In genomic region chr14:51860164-51860835, GRCh38 we compare ENCODE assay signal across 8 cellular contexts. TPM values are rescaled to one million over a fixed set of nuclear protein-coding genes. Genes with fewer than 3 reads are reported as not detected.
DNase-seq lines count a peak whose midpoint lies in the region; ATAC-seq and TF ChIP-seq lines count a peak whose summit lies in the region.

GNG2 (plus strand) TSS chr14:51860612; CDS start chr14:51950679, 90,067 bp downstream.

- DNase-seq in HFFc6 (peak; percentile 57), NCI-H1105 (lab: John Stamatoyannopoulos, UW) (peak; percentile 82), T-helper 1 cell (peak; percentile 59 to 94 (median 75)), left cardiac atrium (peak; percentile 83), progenitor cell of endocrine pancreas (ENCODE audit: low spot score, unreplicated experiment) (peak; percentile 37), upper lobe of left lung (peak; percentile 88 to 93)

- intact Hi-C loops in left cardiac atrium (cut with DNase I), result loop anchor here in 1 of 2 donors (10.0 kb wide), 1 partner anchor 115 kb away; no protein-coding TSS in a partner anchor

- peaks cover 0 to 34% (median 5%) of the 10 kb centered on the region in 4 donors for H3K4me1 ChIP-seq in upper lobe of left lung

- H3K27ac ChIP-seq in adipose tissue (ENCODE audit: low read depth, low read length), result no peak within 1 kb of the TSS
- peak within 1 kb of the TSS; percentile 35 to 79 (median 66) for H3K27ac ChIP-seq in upper lobe of left lung

- H3K4me3 ChIP-seq in GM08714 (ENCODE audit: low read length) (peak within 1 kb of the TSS; percentile 98), upper lobe of left lung (peak within 1 kb of the TSS; percentile 12 to 50 (median 40))

- 3 to 7% (median 5%) methylated on average over 22 of the region's 22 CpGs for WGBS in adipose tissue, 3 donors
- 5 to 7% methylated on average over 19 to 22 of the region's 22 CpGs for WGBS in upper lobe of left lung, 2 donors

- H3K4me1 Mint-ChIP-seq in HFFc6 (ENCODE audit: low read depth) (peaks cover 54% of the 10 kb centered on the region), progenitor cell of endocrine pancreas (ENCODE audit: low read depth) (peaks cover 14% of the 10 kb centered on the region)

- H3K4me3 Mint-ChIP-seq in HFFc6 (peak within 1 kb of the TSS; percentile 87), progenitor cell of endocrine pancreas (ENCODE audit: low read depth) (peak within 1 kb of the TSS; percentile 65)

- no peak for TF ChIP-seq EP300 in upper lobe of left lung (IDR thresholded peaks at IDR 0.05)

- peak in 3 of 4 donors; percentile 40 to 80 (median 60) for TF ChIP-seq POLR2A in upper lobe of left lung (IDR thresholded peaks at IDR 0.05)

- H3K9me3 Mint-ChIP-seq in HFFc6, result no peaks in the 10 kb centered on the region; the same call in 1 of the 2 replicates
- no peaks in the 10 kb centered on the region for H3K9me3 Mint-ChIP-seq in progenitor cell of endocrine pancreas (ENCODE audit: low read depth)

- no peaks in the 10 kb centered on the region; the same call in none of the 2 replicates for H3K27me3 Mint-ChIP-seq in HFFc6 (ENCODE audit: insufficient read depth)
- peaks cover 73% of the 10 kb centered on the region for H3K27me3 Mint-ChIP-seq in progenitor cell of endocrine pancreas

- TF ChIP-seq CTCF in HFFc6 (IDR thresholded peaks at IDR 0.05) (no peak), progenitor cell of endocrine pancreas (IDR thresholded peaks at IDR 0.05; ENCODE audit: unreplicated experiment) (no peak), upper lobe of left lung (IDR thresholded peaks at IDR 0.05) (no peak)

- peak within 1 kb of the TSS; percentile 79 for H3K27ac Mint-ChIP-seq in HFFc6
- peak within 1 kb of the TSS; percentile 14 for H3K27ac Mint-ChIP-seq in progenitor cell of endocrine pancreas

- ATAC-seq in left cardiac atrium (peak; percentile 97 to 100), upper lobe of left lung (ENCODE audit: low FRiP score in 2 of 2) (peak; percentile 94 to 99)

- H3K9me3 ChIP-seq in upper lobe of left lung, result no peaks in the 10 kb centered on the region

- H3K27me3 ChIP-seq in upper lobe of left lung, result no peaks in the 10 kb centered on the region

- H3K36me3 Mint-ChIP-seq in HFFc6 (ENCODE audit: low read depth), result no peaks in the 10 kb centered on the region
- no peaks in the 10 kb centered on the region for H3K36me3 Mint-ChIP-seq in progenitor cell of endocrine pancreas (ENCODE audit: insufficient read depth)

- H3K36me3 ChIP-seq in upper lobe of left lung, result no peaks in the 10 kb centered on the region

RNA-seq across cellular contexts. Expression of gene GNG2, which starts in this region (rescaled TPM):
- total RNA-seq in HFFc6 (2021; fragmentation: NEBNext Ultra II Directional; extraction: Animal tissue kit (Norgen Biotek cat#: 25700)), result 1 to 10 TPM; 2.4 to 6.0 (median 2.8) TPM
- 10 to 100 TPM in 2 of 3 donors, 1 to 10 TPM in 1; 3.9 to 41.7 (median 32.5) TPM for polyA plus RNA-seq in adipose tissue
- 10 to 100 TPM; 15.0 to 25.6 TPM for total RNA-seq in left cardiac atrium
- 8.8 and 9.3 TPM in 2 replicates for total RNA-seq in progenitor cell of endocrine pancreas
- total RNA-seq in upper lobe of left lung, result 10 to 100 TPM in 3 of 6 donors, 1 to 10 TPM in 3; 4.2 to 29.0 (median 10.1) TPM

Comparison
In these comparisons a context has a peak if more than half of its experiments do, and no peak if none do; other contexts are left out.
1. DNase-seq: peak in every context shown above with its lines; median percentile 90 in upper lobe of left lung; 83 in left cardiac atrium; 82 in NCI-H1105; 75 in T-helper 1 cell; 57 in HFFc6; 37 in progenitor cell of endocrine pancreas.